Comparison of ENCODE assay signal across 13 cellular contexts in the genomic region with DNA sequence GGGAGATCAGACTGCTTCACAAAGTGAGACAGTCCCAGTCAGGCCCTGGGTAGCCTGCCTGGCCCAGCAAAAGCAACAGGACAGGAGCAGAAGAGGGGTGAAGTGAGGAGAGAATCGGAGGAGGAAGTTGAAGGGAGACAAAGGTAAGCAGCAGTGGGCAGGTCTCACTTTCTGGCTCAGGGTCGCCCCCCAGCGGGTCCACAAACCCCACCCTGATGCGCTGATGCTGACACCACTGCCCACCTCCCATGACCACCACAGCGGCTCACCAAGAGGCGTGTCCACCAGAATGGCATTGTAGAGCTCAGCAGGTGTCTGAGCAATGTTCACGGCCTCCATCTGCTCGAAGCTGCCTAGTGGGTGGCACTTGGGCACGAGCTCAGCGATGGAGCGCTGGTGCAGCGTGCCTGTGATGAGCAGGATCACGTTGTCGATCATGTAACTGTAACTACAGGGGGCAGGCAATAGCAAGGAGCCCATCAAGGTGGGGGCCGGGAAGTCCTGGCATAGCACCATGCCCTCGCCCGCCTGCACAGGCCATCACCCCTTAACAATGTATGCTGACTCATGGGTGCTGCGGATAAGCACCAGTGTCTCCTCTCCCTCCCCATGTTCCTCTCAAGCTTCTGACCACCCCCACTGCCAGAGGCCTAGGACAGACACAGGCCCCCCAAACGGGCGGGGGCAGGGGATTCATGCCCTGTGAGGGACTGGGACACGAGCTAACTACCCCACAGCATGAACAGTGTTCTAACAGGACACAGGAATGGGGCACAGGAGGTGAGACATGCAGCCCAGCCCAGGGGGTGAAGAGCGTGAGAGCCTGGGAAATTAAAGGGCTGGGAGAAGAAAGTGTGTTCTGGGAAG.
DNase-seq lines count a peak whose midpoint lies in the region; ATAC-seq lines count a peak whose summit lies in the region.
"Had no signal": no experiment of that assay in that cellular context is flagged by ENCODE, and none has a peak within 500 bp of the region (broad histone marks: within the 10 kb centered on the region; RNA-seq: fewer than 3 reads in every experiment).

No MANE protein-coding gene starts in this region.

- ATAC-seq in stimulated activated naive B cell treated with anti-CD40 and anti-IgM and Interleukin-4, amounts not matched to agents 10 μg/mL and 1 μg/mL and 100 μg/mL, for 72 hours (replicated peaks) = no peak
- ATAC-seq in HG03159 (IDR thresholded peaks at IDR 0.05; ENCODE audit: unreplicated experiment) (no peak), HG03039 (IDR thresholded peaks at IDR 0.05; ENCODE audit: unreplicated experiment) (no peak)
- ATAC-seq: HCT116 had no signal

- no peaks in the 10 kb centered on the region for H3K27me3 Mint-ChIP-seq in stimulated activated naive B cell treated with anti-CD40 and anti-IgM and Interleukin-4, amounts not matched to agents 10 μg/mL and 1 μg/mL and 100 μg/mL, for 72 hours
- H3K27me3 Mint-ChIP-seq: activated naive CD4-positive, alpha-beta T cell treated with anti-CD3 and anti-CD28 coated beads, Interleukin-2, amount 10 ng/mL, durations not matched to agents 7 days and 5 days; CD4-positive, alpha-beta memory T cell had no signal

- peaks cover 56 to 58% of the 10 kb centered on the region in 2 donors for H3K36me3 Mint-ChIP-seq in stimulated activated naive B cell treated with anti-CD40 and anti-IgM and Interleukin-4, amounts not matched to agents 10 μg/mL and 1 μg/mL and 100 μg/mL, for 72 hours

- H3K4me1 Mint-ChIP-seq in stimulated activated naive B cell treated with anti-CD40 and anti-IgM and Interleukin-4, amounts not matched to agents 10 μg/mL and 1 μg/mL and 100 μg/mL, for 72 hours = peaks cover 16 to 23% of the 10 kb centered on the region in 2 donors
- H3K4me1 Mint-ChIP-seq: activated naive CD4-positive, alpha-beta T cell treated with anti-CD3 and anti-CD28 coated beads, Interleukin-2, amount 10 ng/mL, durations not matched to agents 7 days and 5 days had no signal

- peak; percentile 20 for DNase-seq in NCI-H1092 (lab: John Stamatoyannopoulos, UW)
- DNase-seq in amniotic epithelial cell (ENCODE audit: low read depth) = peak; percentile 40
- peak; percentile 13 for DNase-seq in iris pigment epithelial cell (ENCODE audit: low read depth)
- DNase-seq in stimulated activated naive B cell treated with anti-CD40 and anti-IgM and Interleukin-4, amounts not matched to agents 10 μg/mL and 1 μg/mL and 100 μg/mL, for 72 hours = no peak
- DNase-seq in NCI-H526 treated with DMSO at 0.1 percent for 48 hours (lab: John Stamatoyannopoulos, UW) = no peak
- DNase-seq: activated CD8-positive, alpha-beta memory T cell treated with anti-CD3 and anti-CD28 coated beads for 24 hours; activated naive CD4-positive, alpha-beta T cell treated with anti-CD3 and anti-CD28 coated beads, Interleukin-2, amount 10 ng/mL, durations not matched to agents 7 days and 5 days; CD4-positive, alpha-beta memory T cell; immature natural killer cell; NCI-H510A had no signal

- H3K27ac Mint-ChIP-seq in stimulated activated naive B cell treated with anti-CD40 and anti-IgM and Interleukin-4, amounts not matched to agents 10 μg/mL and 1 μg/mL and 100 μg/mL, for 72 hours = peak overlapping the region; percentile 25
- H3K27ac Mint-ChIP-seq: activated naive CD4-positive, alpha-beta T cell treated with anti-CD3 and anti-CD28 coated beads, Interleukin-2, amount 10 ng/mL, durations not matched to agents 7 days and 5 days had no signal

- no peak overlapping the region for H3K4me3 Mint-ChIP-seq in stimulated activated naive B cell treated with anti-CD40 and anti-IgM and Interleukin-4, amounts not matched to agents 10 μg/mL and 1 μg/mL and 100 μg/mL, for 72 hours
- H3K4me3 Mint-ChIP-seq: activated naive CD4-positive, alpha-beta T cell treated with anti-CD3 and anti-CD28 coated beads, Interleukin-2, amount 10 ng/mL, durations not matched to agents 7 days and 5 days; CD4-positive, alpha-beta memory T cell; immature natural killer cell had no signal

- H3K9me3 Mint-ChIP-seq in stimulated activated naive B cell treated with anti-CD40 and anti-IgM and Interleukin-4, amounts not matched to agents 10 μg/mL and 1 μg/mL and 100 μg/mL, for 72 hours = no peaks in the 10 kb centered on the region
- H3K9me3 Mint-ChIP-seq: activated naive CD4-positive, alpha-beta T cell treated with anti-CD3 and anti-CD28 coated beads, Interleukin-2, amount 10 ng/mL, durations not matched to agents 7 days and 5 days; immature natural killer cell had no signal

Comparison
In these comparisons a context has a peak if more than half of its experiments do, and no peak if none do; other contexts are left out.
1. DNase-seq: peak in NCI-H1092 (single experiment), amniotic epithelial cell (single experiment) and iris pigment epithelial cell (single experiment); none in stimulated activated naive B cell treated with anti-CD40 and anti-IgM and Interleukin-4, amounts not matched to agents 10 μg/mL and 1 μg/mL and 100 μg/mL, for 72 hours (single experiment) and NCI-H526 treated with DMSO at 0.1 percent for 48 hours (single experiment).